Comparison of ENCODE assay signal across 1 cellular context in the genomic region with DNA sequence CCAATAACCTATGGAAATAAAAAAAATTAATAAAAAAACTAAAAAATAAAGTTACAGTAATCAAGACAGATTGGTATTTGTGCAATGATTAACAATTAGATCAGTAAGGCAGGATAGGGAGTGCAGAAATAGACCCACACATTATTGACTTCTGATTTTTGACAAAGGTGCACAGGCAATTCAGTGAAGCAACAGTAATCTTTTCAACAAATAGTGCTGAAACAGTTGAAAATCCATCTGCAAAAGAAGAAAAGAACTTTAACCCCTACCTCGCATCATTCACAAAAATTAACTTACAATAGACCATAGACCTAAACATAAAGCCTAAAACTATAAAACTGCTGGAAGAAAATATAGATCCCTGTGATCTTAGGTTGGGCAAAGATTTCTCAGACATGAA.
TF ChIP-seq lines count a peak whose summit lies in the region.

No MANE protein-coding gene starts in this region.

TF ChIP-seq in HepG2, 621 proteins besides CTCF, POLR2A, EP300 and RAD21 (continued from another document):
- no peak for TF ChIP-seq MEIS2 (CRISPR knock-in tag; IDR thresholded peaks at IDR 0.05)
- TF ChIP-seq PAF1 (CRISPR knock-in tag; IDR thresholded peaks at IDR 0.05) = no peak
- TF ChIP-seq HNF4A (CRISPR knock-in tag; IDR thresholded peaks at IDR 0.05) = peak; percentile 85
- TF ChIP-seq SIX1 (CRISPR knock-in tag; IDR thresholded peaks at IDR 0.05; ENCODE audit: borderline replicate concordance) = peak; percentile 50; the same call in 1 of the 2 replicates
- no peak for TF ChIP-seq ZNF350 (CRISPR knock-in tag; IDR thresholded peaks at IDR 0.05; ENCODE audit: borderline replicate concordance, low read depth)
- TF ChIP-seq ZSCAN25 (CRISPR knock-in tag; IDR thresholded peaks at IDR 0.05) = no peak
- TF ChIP-seq, protein P1, sequence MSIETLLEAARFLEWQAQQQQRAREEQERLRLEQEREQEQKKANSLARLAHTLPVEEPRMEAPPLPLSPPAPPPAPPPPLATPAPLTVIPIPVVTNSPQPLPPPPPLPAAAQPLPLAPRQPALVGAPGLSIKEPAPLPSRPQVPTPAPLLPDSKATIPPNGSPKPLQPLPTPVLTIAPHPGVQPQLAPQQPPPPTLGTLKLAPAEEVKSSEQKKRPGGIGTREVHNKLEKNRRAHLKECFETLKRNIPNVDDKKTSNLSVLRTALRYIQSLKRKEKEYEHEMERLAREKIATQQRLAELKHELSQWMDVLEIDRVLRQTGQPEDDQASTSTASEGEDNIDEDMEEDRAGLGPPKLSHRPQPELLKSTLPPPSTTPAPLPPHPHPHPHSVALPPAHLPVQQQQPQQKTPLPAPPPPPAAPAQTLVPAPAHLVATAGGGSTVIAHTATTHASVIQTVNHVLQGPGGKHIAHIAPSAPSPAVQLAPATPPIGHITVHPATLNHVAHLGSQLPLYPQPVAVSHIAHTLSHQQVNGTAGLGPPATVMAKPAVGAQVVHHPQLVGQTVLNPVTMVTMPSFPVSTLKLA (IDR thresholded peaks at IDR 0.05) = no peak
- no peak for TF ChIP-seq FOXA1 (IDR thresholded peaks at IDR 0.05)
- peak; percentile 42; the same call in 1 of the 2 replicates for TF ChIP-seq FOXA1 (CRISPR knock-in tag; IDR thresholded peaks at IDR 0.05)
- TF ChIP-seq NCOR1 (IDR thresholded peaks at IDR 0.05; ENCODE audit: borderline replicate concordance, low read length) = peak; percentile 64; the same call in 1 of the 2 replicates
- TF ChIP-seq SOX13 (IDR thresholded peaks at IDR 0.05) = peak; percentile 29; the same call in 1 of the 2 replicates
- peak in 1 of 2 experiments; percentile 89; a peak in 2 of 4 replicates for TF ChIP-seq SOX13 (CRISPR knock-in tag; conservative IDR thresholded peaks at IDR 0.05 in 1 of 2, IDR thresholded peaks at IDR 0.05 in 1 of 2)
- TF ChIP-seq NCOA2 (CRISPR knock-in tag; IDR thresholded peaks at IDR 0.05) = peak; percentile 69
- TF ChIP-seq TCF7 (IDR thresholded peaks at IDR 0.05; ENCODE audit: low read depth) = peak; percentile 38; the same call in 1 of the 2 replicates
- TF ChIP-seq XBP1 (CRISPR knock-in tag; IDR thresholded peaks at IDR 0.05) = no peak
